ENCODE assay signal across 14 cellular contexts in the genomic region with DNA sequence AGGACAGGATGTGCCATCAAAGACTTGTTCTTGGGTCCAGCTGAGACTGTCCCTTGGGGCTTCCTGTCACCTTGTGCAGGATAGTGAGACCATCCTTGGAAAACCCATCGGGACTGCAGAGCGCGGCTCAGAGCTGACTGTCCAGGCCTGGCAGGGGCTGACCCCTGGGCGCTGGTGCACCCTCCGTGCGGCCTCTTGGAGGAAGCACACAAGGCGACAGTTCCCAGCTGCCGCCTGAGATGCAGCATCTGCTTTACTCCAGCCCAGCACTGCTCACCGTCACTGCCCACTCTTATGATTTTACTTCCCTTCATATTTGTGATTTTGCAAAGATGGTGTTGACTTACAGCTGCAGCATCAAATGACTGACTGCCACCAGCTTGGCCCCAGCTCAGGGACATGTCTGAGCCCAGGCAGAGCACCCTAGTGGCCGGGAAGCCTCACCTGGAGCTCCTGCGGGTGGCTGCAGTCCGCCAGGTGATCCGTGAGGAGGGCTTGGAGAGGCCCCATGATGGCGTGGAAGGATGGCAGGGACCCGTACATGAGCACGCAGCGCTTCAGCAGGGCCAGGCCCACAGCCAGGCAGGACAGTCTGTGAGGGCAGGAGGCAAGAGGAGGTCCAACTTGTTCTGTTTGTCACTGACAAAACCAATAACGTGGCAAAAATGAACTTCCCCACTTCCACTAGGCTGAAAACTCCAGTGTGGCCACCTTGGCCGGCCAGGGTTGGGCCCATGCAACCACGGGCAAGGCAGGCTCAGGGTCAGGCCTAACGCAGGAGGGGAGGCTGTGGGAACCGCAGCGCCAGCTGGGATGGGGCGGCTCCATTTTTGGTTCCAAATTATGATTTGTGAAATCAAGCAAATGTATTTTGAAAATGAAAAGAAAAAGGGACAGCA. TPM values are rescaled to one million over a fixed set of nuclear protein-coding genes. Genes with fewer than 3 reads are reported as not detected.
DNase-seq lines count a peak whose midpoint lies in the region; ATAC-seq, FAIRE-seq and TF ChIP-seq lines count a peak whose summit lies in the region.
"Had no signal": no experiment of that assay in that cellular context is flagged by ENCODE, and none has a peak within 500 bp of the region (broad histone marks: within the 10 kb centered on the region; RNA-seq: fewer than 3 reads in every experiment).

No MANE protein-coding gene starts in this region.

- no peak for TF ChIP-seq RAD21 in K562 (CRISPR knock-in tag; conservative IDR thresholded peaks at IDR 0.05 in 1 of 2, IDR thresholded peaks at IDR 0.05 in 1 of 2)

- in situ Hi-C loops in K562 (cut with MboI), result no loop called here

- 92% methylated on average over 19 of the region's 24 CpGs for WGBS in K562 (ENCODE audit: insufficient coverage, low coverage, missing lambda C conversion rate)

- H3K4me2 ChIP-seq in K562 (ENCODE audit: insufficient read depth, low read length), result no peak overlapping the region
- H3K4me2 ChIP-seq: smooth muscle cell had no signal

- H2AFZ ChIP-seq in K562 (ENCODE audit: low read depth, low read length), result no peak overlapping the region

- no peak for FAIRE-seq in K562 (lab: Jason Lieb, UNC)
- FAIRE-seq: H54, islet of Langerhans had no signal

- intact Hi-C loops in K562 (cut with micrococcal nuclease), result no loop called here

- TF ChIP-seq CTCF in Peyer's patch (IDR thresholded peaks at IDR 0.05) (no peak), K562 (IDR thresholded peaks at IDR 0.05 in 2 of 3, conservative IDR thresholded peaks at IDR 0.05 in 1 of 3; ENCODE audit: insufficient read depth in 2 of 3, low read depth in 1 of 3, low read length in 3 of 3) (no peak), progenitor cell of endocrine pancreas (IDR thresholded peaks at IDR 0.05; ENCODE audit: unreplicated experiment) (no peak)

- no peak overlapping the region for H3K4me3 ChIP-seq in Peyer's patch
- H3K4me3 ChIP-seq in K562, result no peak overlapping the region
- H3K4me3 ChIP-seq: SJSA1, smooth muscle cell had no signal

- TF ChIP-seq EP300 in K562 (IDR thresholded peaks at IDR 0.05; ENCODE audit: low read length), result no peak

- H3K9me3 ChIP-seq in Peyer's patch (no peaks in the 10 kb centered on the region), K562 (replicated peaks; ENCODE audit: control insufficient read depth, insufficient read depth, low read depth, low read length) (no peaks in the 10 kb centered on the region)
- H3K9me3 ChIP-seq: SJSA1 had no signal

- H3K27me3 Mint-ChIP-seq in activated CD4-positive, alpha-beta T cell treated with anti-CD3 and anti-CD28 coated beads, Interleukin-2, amount 10 ng/mL, durations not matched to agents 7 days and 5 days, result no peaks in the 10 kb centered on the region
- H3K27me3 Mint-ChIP-seq in progenitor cell of endocrine pancreas, result no peaks in the 10 kb centered on the region
- H3K27me3 Mint-ChIP-seq: stimulated activated naive CD8-positive, alpha-beta T cell treated with anti-CD3 and anti-CD28 coated beads, Interleukin-15, amount 100 ng/mL, for 72 hours had no signal

- peaks cover 52% of the 10 kb centered on the region for H3K36me3 Mint-ChIP-seq in activated CD4-positive, alpha-beta T cell treated with anti-CD3 and anti-CD28 coated beads, Interleukin-2, amount 10 ng/mL, durations not matched to agents 7 days and 5 days (ENCODE audit: low read depth)
- peaks cover 21% of the 10 kb centered on the region for H3K36me3 Mint-ChIP-seq in progenitor cell of endocrine pancreas (ENCODE audit: insufficient read depth)

- H3K4me3 Mint-ChIP-seq in activated CD4-positive, alpha-beta T cell treated with anti-CD3 and anti-CD28 coated beads, Interleukin-2, amount 10 ng/mL, durations not matched to agents 7 days and 5 days, result no peak overlapping the region
- H3K4me3 Mint-ChIP-seq in progenitor cell of endocrine pancreas (ENCODE audit: low read depth), result no peak overlapping the region
- H3K4me3 Mint-ChIP-seq: stimulated activated naive CD8-positive, alpha-beta T cell treated with anti-CD3 and anti-CD28 coated beads, Interleukin-15, amount 100 ng/mL, for 72 hours had no signal

- peaks cover 0 to 15% (median 2%) of the 10 kb centered on the region in 4 donors for H3K4me1 ChIP-seq in Peyer's patch
- peaks cover 7 to 24% of the 10 kb centered on the region in 2 experiments; a peak in 4 of 5 replicates for H3K4me1 ChIP-seq in K562 (replicated peaks in 1 of 2; ENCODE audit: control insufficient read depth in 2 of 2, insufficient read depth in 2 of 2, low read length in 2 of 2)

- BruUV-seq in K562 (replicated peaks; lab: Mats Ljungman, UMichigan), result no TSS peak

- H3K79me2 ChIP-seq in K562 (ENCODE audit: control insufficient read depth, insufficient read depth, low read length), result no peaks in the 10 kb centered on the region

- DNase-seq in activated CD4-positive, alpha-beta T cell treated with anti-CD3 and anti-CD28 coated beads, Interleukin-2, amount 10 ng/mL, durations not matched to agents 7 days and 5 days, result peak; percentile 4
- DNase-seq in activated CD4-positive, alpha-beta T cell treated with anti-CD3 and anti-CD28 coated beads for 1 hour, result no peak
- peak in 2 of 3 donors; percentile 43 for DNase-seq in Peyer's patch
- no peak for DNase-seq in K562 (ENCODE audit: extremely low read depth in 1 of 4, low spot score in 3 of 4)
- peak; percentile 7 for DNase-seq in progenitor cell of endocrine pancreas (ENCODE audit: low spot score, unreplicated experiment)
- no peak for DNase-seq in NCI-H2171 treated with DMSO at 0.1 percent for 48 hours (lab: John Stamatoyannopoulos, UW)
- DNase-seq: C1 segment of cervical spinal cord had no signal

- H3K27ac Mint-ChIP-seq in activated CD4-positive, alpha-beta T cell treated with anti-CD3 and anti-CD28 coated beads, Interleukin-2, amount 10 ng/mL, durations not matched to agents 7 days and 5 days, result no peak overlapping the region
- peak overlapping the region; percentile 56 for H3K27ac Mint-ChIP-seq in progenitor cell of endocrine pancreas

- H3K9me3 Mint-ChIP-seq in activated CD4-positive, alpha-beta T cell treated with anti-CD3 and anti-CD28 coated beads, Interleukin-2, amount 10 ng/mL, durations not matched to agents 7 days and 5 days, result no peaks in the 10 kb centered on the region
- H3K9me3 Mint-ChIP-seq in progenitor cell of endocrine pancreas (ENCODE audit: low read depth), result no peaks in the 10 kb centered on the region
- H3K9me3 Mint-ChIP-seq: stimulated activated naive CD8-positive, alpha-beta T cell treated with anti-CD3 and anti-CD28 coated beads, Interleukin-15, amount 100 ng/mL, for 72 hours had no signal

- peaks cover 13% of the 10 kb centered on the region; the same call in 1 of the 2 replicates for H4K20me1 ChIP-seq in K562 (replicated peaks; ENCODE audit: control insufficient read depth, insufficient read depth, low read length)

- peaks cover 0 to 88% (median 0%) of the 10 kb centered on the region in 3 donors for H3K36me3 ChIP-seq in Peyer's patch
- peaks cover 96% of the 10 kb centered on the region for H3K36me3 ChIP-seq in K562 (ENCODE audit: control insufficient read depth, insufficient read depth, low read length)

- ATAC-seq in K562 (no peak), GM18867 (IDR thresholded peaks at IDR 0.05; ENCODE audit: unreplicated experiment) (no peak), GM19467 (IDR thresholded peaks at IDR 0.05; ENCODE audit: unreplicated experiment) (no peak)

- H3K27ac ChIP-seq in Peyer's patch, result no peak overlapping the region
- no peak overlapping the region for H3K27ac ChIP-seq in K562 (ENCODE audit: extremely low read depth, low read depth, low read length)
- H3K27ac ChIP-seq: SJSA1 had no signal

- CTCF ChIA-PET in activated CD4-positive, alpha-beta T cell treated with anti-CD3 and anti-CD28 coated beads, Interleukin-2, amount 10 ng/mL, durations not matched to agents 7 days and 5 days (lab: Charles Lee), result interaction anchor here (0.9 to 2.1 kb wide), 4 partner anchors 11 to 178 kb away, joined by 3 to 12 read pairs (median 4); no protein-coding TSS in a partner anchor
- CTCF ChIA-PET in K562 (lab: Yijun Ruan, JAX; ENCODE audit: low intra/inter-chr PET ratio), result no interaction called here

- peaks cover 27% of the 10 kb centered on the region for H3K4me1 Mint-ChIP-seq in activated CD4-positive, alpha-beta T cell treated with anti-CD3 and anti-CD28 coated beads, Interleukin-2, amount 10 ng/mL, durations not matched to agents 7 days and 5 days
- peaks cover 2% of the 10 kb centered on the region for H3K4me1 Mint-ChIP-seq in progenitor cell of endocrine pancreas (ENCODE audit: low read depth)

- H3K9ac ChIP-seq in K562 (ENCODE audit: insufficient read depth in 1 of 2, low read depth in 2 of 2, low read length in 2 of 2), result 0 out of 4 replicates have a peak overlapping the region, but pooled peaks of 1 of the 2 experiments have one; percentile 10

- no peaks in the 10 kb centered on the region for H3K9me1 ChIP-seq in K562 (ENCODE audit: control insufficient read depth, insufficient read depth, low read length)

- H3K27me3 ChIP-seq in Peyer's patch, result no peaks in the 10 kb centered on the region
- no peaks in the 10 kb centered on the region for H3K27me3 ChIP-seq in K562 (ENCODE audit: control insufficient read depth in 2 of 2, insufficient read depth in 2 of 2, low read length in 2 of 2)
- H3K27me3 ChIP-seq: SJSA1 had no signal

- POLR2A ChIA-PET in activated CD4-positive, alpha-beta T cell treated with anti-CD3 and anti-CD28 coated beads, Interleukin-2, amount 10 ng/mL, durations not matched to agents 7 days and 5 days (lab: Charles Lee), result no interaction called here
- POLR2A ChIA-PET in K562 (lab: Yijun Ruan, JAX), result interaction anchor here (1.4 kb wide), 1 partner anchor 20 kb away, joined by 4 read pairs; no protein-coding TSS in a partner anchor

- TF ChIP-seq POLR2A in Peyer's patch (IDR thresholded peaks at IDR 0.05) (no peak), K562 (conservative IDR thresholded peaks at IDR 0.05) (peak; percentile 20; the same call in 1 of the 2 replicates)

RNA-seq across cellular contexts. Expression of gene NOP14, which starts 21.8 kb away (rescaled TPM):
- 10 to 100 TPM; 49.1 to 50.7 TPM for total RNA-seq in activated CD4-positive, alpha-beta T cell treated with anti-CD3 and anti-CD28 coated beads, Interleukin-2, amount 10 ng/mL, durations not matched to agents 7 days and 5 days
- total RNA-seq in Peyer's patch (10 to 100 TPM; 13.0 to 76.7 (median 18.6) TPM), K562 (2014; rRNA removed) (50.9 and 56.1 TPM in 2 replicates), K562 (2014; rRNA removed; fragmentation: Illumina TruSeq; extraction: Trizol) (53.8 and 55.0 TPM in 2 replicates), K562 (2015; rRNA removed; fragmentation: Illumina TruSeq; extraction: Trizol) (61.1 and 61.7 TPM in 2 replicates), K562 (2021) (69.8 and 76.0 TPM in 2 replicates), progenitor cell of endocrine pancreas (31.5 and 33.4 TPM in 2 replicates)
- total RNA-seq in K562 (2011; cell fraction: chromatin; rRNA removed; ENCODE audit: low replicate concordance), result 31.1 and 38.1 TPM in 2 replicates
- total RNA-seq in K562 (2011; cell fraction: nucleolus; rRNA removed), result 16.3 and 18.0 TPM in 2 replicates
- total RNA-seq in K562 (2011; cell fraction: nucleoplasm; rRNA removed), result 15.6 and 17.2 TPM in 2 replicates
- polyA plus RNA-seq in K562 (2011; rRNA removed) (13.4 and 15.2 TPM in 2 replicates), K562 (2014; fragmentation: Illumina TruSeq; extraction: Trizol) (62.1 and 62.4 TPM in 2 replicates), K562 (2014; fragmentation: Nextera tagmentation; extraction: Ambion mirVana) (10 to 100 TPM; 12.7 to 12.9 TPM), K562 (2014; rRNA removed) (30.1 and 33.3 TPM in 2 replicates)
- 9.5 and 9.6 TPM in 2 replicates for polyA plus RNA-seq in K562 (2011; cell fraction: cytosol; rRNA removed)
- 22.6 and 28.3 TPM in 2 replicates for polyA plus RNA-seq in K562 (2011; cell fraction: nucleus; rRNA removed)
- polyA plus RNA-seq in K562 (2012), result 43.6 and 52.5 TPM in 2 replicates
- polyA minus RNA-seq in K562 (2011; rRNA and poly(A)+ RNA removed), result 32.6 and 36.6 TPM in 2 replicates
- 25.7 and 27.8 TPM in 2 replicates for polyA minus RNA-seq in K562 (2011; cell fraction: cytosol; rRNA and poly(A)+ RNA removed)
- 11.3 and 11.9 TPM in 2 replicates for polyA minus RNA-seq in K562 (2011; cell fraction: nucleus; rRNA and poly(A)+ RNA removed)

RNA-seq across cellular contexts. Expression of gene GRK4, which starts 22.0 kb away (rescaled TPM):
- total RNA-seq in activated CD4-positive, alpha-beta T cell treated with anti-CD3 and anti-CD28 coated beads, Interleukin-2, amount 10 ng/mL, durations not matched to agents 7 days and 5 days, result 1 to 10 TPM; 2.5 to 5.2 TPM
- 10 to 100 TPM in 1 of 4 donors, 1 to 10 TPM in 2, under 1 TPM in 1; 0.95 to 17.3 (median 1.5) TPM for total RNA-seq in Peyer's patch
- 7.9 and 8.5 TPM in 2 replicates for total RNA-seq in K562 (2011; cell fraction: chromatin; rRNA removed; ENCODE audit: low replicate concordance)
- total RNA-seq in K562 (2011; cell fraction: nucleolus; rRNA removed), result 6.2 and 7.8 TPM in 2 replicates
- total RNA-seq in K562 (2011; cell fraction: nucleoplasm; rRNA removed), result 7.3 and 8.0 TPM in 2 replicates
- 2.5 and 3.1 TPM in 2 replicates for total RNA-seq in K562 (2014; rRNA removed)
- total RNA-seq in K562 (2014; rRNA removed; fragmentation: Illumina TruSeq; extraction: Trizol), result 4.5 and 4.6 TPM in 2 replicates
- total RNA-seq in K562 (2015; rRNA removed; fragmentation: Illumina TruSeq; extraction: Trizol), result 3.3 and 3.6 TPM in 2 replicates
- 4.8 and 4.9 TPM in 2 replicates for total RNA-seq in K562 (2021)
- polyA plus RNA-seq in K562 (2011; rRNA removed), result 3.3 and 4.0 TPM in 2 replicates
- 2.0 and 3.8 TPM in 2 replicates for polyA plus RNA-seq in K562 (2011; cell fraction: cytosol; rRNA removed)
- 2.5 and 2.9 TPM in 2 replicates for polyA plus RNA-seq in K562 (2011; cell fraction: nucleus; rRNA removed)
- 3.1 and 3.7 TPM in 2 replicates for polyA plus RNA-seq in K562 (2012)
- 2.6 and 3.0 TPM in 2 replicates for polyA plus RNA-seq in K562 (2014; fragmentation: Illumina TruSeq; extraction: Trizol)
- 1 to 10 TPM; 1.1 to 1.2 TPM for polyA plus RNA-seq in K562 (2014; fragmentation: Nextera tagmentation; extraction: Ambion mirVana)
- polyA plus RNA-seq in K562 (2014; rRNA removed), result 2.6 and 2.9 TPM in 2 replicates
- polyA minus RNA-seq in K562 (2011; rRNA and poly(A)+ RNA removed), result 3.0 and 3.2 TPM in 2 replicates
- polyA minus RNA-seq in K562 (2011; cell fraction: cytosol; rRNA and poly(A)+ RNA removed), result 2.3 and 2.4 TPM in 2 replicates
- polyA minus RNA-seq in K562 (2011; cell fraction: nucleus; rRNA and poly(A)+ RNA removed), result 1.9 and 3.2 TPM in 2 replicates
- total RNA-seq in progenitor cell of endocrine pancreas, result 14.9 and 16.2 TPM in 2 replicates

Comparison
In these comparisons a context has a peak if more than half of its experiments do, and no peak if none do; other contexts are left out.
1. DNase-seq: peak in activated CD4-positive, alpha-beta T cell treated with anti-CD3 and anti-CD28 coated beads, Interleukin-2, amount 10 ng/mL, durations not matched to agents 7 days and 5 days (single experiment), Peyer's patch (2 of 3) and progenitor cell of endocrine pancreas (single experiment); none in activated CD4-positive, alpha-beta T cell treated with anti-CD3 and anti-CD28 coated beads for 1 hour (single experiment), K562 (0 of 4) and NCI-H2171 treated with DMSO at 0.1 percent for 48 hours (single experiment).